ENCODE assay signal across 8 cellular contexts in genomic region chr22:50506611-50507420, GRCh38. TPM values are rescaled to one million over a fixed set of nuclear protein-coding genes. Genes with fewer than 3 reads are reported as not detected.
DNase-seq lines count a peak whose midpoint lies in the region; ATAC-seq, FAIRE-seq and TF ChIP-seq lines count a peak whose summit lies in the region.

No MANE protein-coding gene starts in this region.

- ATAC-seq in GM21447 (IDR thresholded peaks at IDR 0.05; ENCODE audit: unreplicated experiment), result peak; percentile 4

- FAIRE-seq in RCC 7860 (lab: Jason Lieb, UNC), result no peak

- H3K27me3 Mint-ChIP-seq in endothelial cell (ENCODE audit: unreplicated experiment), result peaks cover 7% of the 10 kb centered on the region
- no peaks in the 10 kb centered on the region for H3K27me3 Mint-ChIP-seq in nephron (ENCODE audit: low read depth)

- H3K4me1 ChIP-seq in ACC112 (ENCODE audit: control insufficient read depth, insufficient read depth, low read length, unreplicated experiment), result peaks cover 9% of the 10 kb centered on the region

- H3K36me3 Mint-ChIP-seq in endothelial cell (ENCODE audit: low read depth, unreplicated experiment) (no peaks in the 10 kb centered on the region), nephron (ENCODE audit: low read depth) (no peaks in the 10 kb centered on the region)

- H3K4me1 Mint-ChIP-seq in endothelial cell (ENCODE audit: unreplicated experiment) (peaks cover 16% of the 10 kb centered on the region), nephron (peaks cover 12% of the 10 kb centered on the region)

- H3K4me3 ChIP-seq in ACC112 (ENCODE audit: low read depth, low read length), result peak overlapping the region; percentile 92

- H3K27ac Mint-ChIP-seq in endothelial cell (ENCODE audit: unreplicated experiment) (peak overlapping the region; percentile 30), nephron (peak overlapping the region; percentile 37 to 75 (median 63))

- H3K27ac ChIP-seq in ACC112 (ENCODE audit: low read depth, low read length), result peak overlapping the region; percentile 51

- H3K9me3 Mint-ChIP-seq in endothelial cell (ENCODE audit: unreplicated experiment) (no peaks in the 10 kb centered on the region), nephron (no peaks in the 10 kb centered on the region)

- peak; percentile 10 for DNase-seq in RCC 7860 (ENCODE audit: low spot score)
- DNase-seq in endothelial cell (ENCODE audit: low spot score), result no peak
- DNase-seq in inferior parietal cortex (ENCODE audit: extremely low spot score), result no peak
- DNase-seq in stimulated activated CD4-positive, alpha-beta T cell treated with anti-CD3 and anti-CD28 coated beads, Interleukin-4, amount 100 ng/mL, for 4 hours, result no peak
- no peak for DNase-seq in dedifferentiated amniotic fluid mesenchymal stem cell (ENCODE audit: extremely low spot score)

- TF ChIP-seq CTCF in endothelial cell (IDR thresholded peaks at IDR 0.05; ENCODE audit: unreplicated experiment) (no peak), nephron (IDR thresholded peaks at IDR 0.05; ENCODE audit: unreplicated experiment in 3 of 3) (no peak)

- H3K79me2 ChIP-seq in ACC112 (ENCODE audit: control insufficient read depth, insufficient read depth, low read length, unreplicated experiment), result peaks cover 35% of the 10 kb centered on the region

- H3K27me3 ChIP-seq in ACC112 (ENCODE audit: insufficient read depth, low read length), result no peaks in the 10 kb centered on the region

- no peaks in the 10 kb centered on the region for H3K36me3 ChIP-seq in ACC112 (ENCODE audit: insufficient read depth, low read length)

- H3K4me3 Mint-ChIP-seq in endothelial cell (ENCODE audit: unreplicated experiment), result peak overlapping the region; percentile 95
- peak overlapping the region; percentile 93 to 97 (median 94) for H3K4me3 Mint-ChIP-seq in nephron

- peak overlapping the region; percentile 68 for H2AFZ ChIP-seq in ACC112 (ENCODE audit: low read length, unreplicated experiment)

RNA-seq across cellular contexts. Expression of gene LMF2, which starts 0.7 kb away (rescaled TPM):
- total RNA-seq in endothelial cell (ENCODE audit: unreplicated experiment), result 88.2 TPM

RNA-seq across cellular contexts. Expression of gene NCAPH2, which starts 1.2 kb away (rescaled TPM):
- 40.9 TPM for total RNA-seq in endothelial cell (ENCODE audit: unreplicated experiment)

RNA-seq across cellular contexts. Expression of gene SCO2, which starts 18.6 kb away (rescaled TPM):
- 1.1 TPM for total RNA-seq in endothelial cell (ENCODE audit: unreplicated experiment)

RNA-seq across cellular contexts. Expression of gene MIOX, which starts 20.2 kb away (rescaled TPM):
- total RNA-seq in endothelial cell (ENCODE audit: unreplicated experiment), result not detected

RNA-seq across cellular contexts. Expression of gene TYMP, which starts 23.0 kb away (rescaled TPM):
- total RNA-seq in endothelial cell (ENCODE audit: unreplicated experiment), result 6.3 TPM
